Comparison of ENCODE assay signal across 26 cellular contexts in the genomic region with DNA sequence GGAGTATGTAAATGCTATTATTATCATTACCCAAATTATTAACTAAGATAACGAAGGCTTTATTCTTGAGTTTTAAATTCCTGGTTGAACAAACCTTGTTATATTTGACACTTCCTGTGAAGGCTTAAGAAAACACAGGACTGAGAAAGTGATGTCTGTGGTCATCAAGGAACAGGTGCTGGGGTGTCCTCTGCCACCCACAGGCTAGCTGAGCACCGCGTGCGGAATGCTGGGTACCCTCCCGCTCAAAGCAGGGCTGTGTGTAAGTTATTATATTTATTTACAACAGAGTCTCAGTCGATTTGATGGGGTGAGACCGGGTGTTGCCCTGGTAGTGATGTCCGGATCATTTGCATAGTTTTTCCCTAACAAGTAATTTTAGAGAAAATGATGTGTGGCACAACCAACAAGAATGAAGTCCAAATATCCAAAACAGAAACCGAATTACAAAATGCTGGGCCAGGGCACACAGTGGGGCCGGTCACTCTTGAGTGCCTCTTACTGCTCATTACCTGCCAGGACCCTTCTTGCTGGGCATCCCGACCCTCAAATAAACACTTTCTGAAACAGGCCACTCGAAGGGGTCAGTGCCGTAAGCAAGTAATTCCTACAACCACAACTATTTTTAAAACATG. TPM values are rescaled to one million over a fixed set of nuclear protein-coding genes. Genes with fewer than 3 reads are reported as not detected.
DNase-seq lines count a peak whose midpoint lies in the region; TF ChIP-seq lines count a peak whose summit lies in the region.
"Had no signal": no experiment of that assay in that cellular context is flagged by ENCODE, and none has a peak within 500 bp of the region (broad histone marks: within the 10 kb centered on the region; RNA-seq: fewer than 3 reads in every experiment).

No MANE protein-coding gene starts in this region.

- intact Hi-C loops in MCF 10A (cut with micrococcal nuclease) (no loop called here), mammary epithelial cell (cut with micrococcal nuclease) (no loop called here), stomach (cut with DNase I; ENCODE audit: low total_unique reads) (no loop called here)

- in situ Hi-C loops in mammary epithelial cell (cut with MboI; ENCODE audit: low sequenced_read_pairs in 2 of 2) = no loop called here

- TF ChIP-seq CTCF in MCF 10A (IDR thresholded peaks at IDR 0.05; ENCODE audit: unreplicated experiment) (no peak), mammary epithelial cell (conservative IDR thresholded peaks at IDR 0.05 in 1 of 2, IDR thresholded peaks at IDR 0.05 in 1 of 2; ENCODE audit: extremely low read depth in 1 of 2, insufficient read depth in 1 of 2, low read depth in 1 of 2, low read length in 2 of 2) (no peak), type B pancreatic cell (conservative IDR thresholded peaks at IDR 0.05) (no peak), stomach (IDR thresholded peaks at IDR 0.05) (no peak)

- TF ChIP-seq EP300 in stomach (IDR thresholded peaks at IDR 0.05) = no peak

- H3K4me3 ChIP-seq in mammary epithelial cell (replicated peaks in 1 of 3; ENCODE audit: insufficient read depth in 1 of 3, low read depth in 2 of 3, low read length in 3 of 3) = no peak overlapping the region
- no peak overlapping the region for H3K4me3 ChIP-seq in esophagus (ENCODE audit: low read depth in 1 of 2, low read length in 2 of 2)
- no peak overlapping the region for H3K4me3 ChIP-seq in stomach
- H3K4me3 ChIP-seq: BLaER1, HAP-1 had no signal

- no peaks in the 10 kb centered on the region for H3K36me3 Mint-ChIP-seq in MCF 10A (ENCODE audit: insufficient read depth, unreplicated experiment)
- peaks cover 4% of the 10 kb centered on the region for H3K36me3 Mint-ChIP-seq in type B pancreatic cell
- H3K36me3 Mint-ChIP-seq in activated naive CD4-positive, alpha-beta T cell treated with anti-CD3 and anti-CD28 coated beads, Interleukin-2, amount 10 ng/mL, durations not matched to agents 7 days and 5 days = no peaks in the 10 kb centered on the region

- no peaks in the 10 kb centered on the region for H3K79me2 ChIP-seq in mammary epithelial cell (ENCODE audit: insufficient read depth, low read length)

- no peak overlapping the region for H2AFZ ChIP-seq in mammary epithelial cell (ENCODE audit: low read depth, low read length)

- no peaks in the 10 kb centered on the region for H3K36me3 ChIP-seq in mammary epithelial cell (ENCODE audit: insufficient read depth, low read length)
- H3K36me3 ChIP-seq in esophagus (ENCODE audit: control insufficient read depth in 2 of 2, insufficient read depth in 2 of 2, low read length in 1 of 2) = no peaks in the 10 kb centered on the region
- no peaks in the 10 kb centered on the region for H3K36me3 ChIP-seq in stomach
- H3K36me3 ChIP-seq: BLaER1, HAP-1 had no signal

- H3K4me1 ChIP-seq in mammary epithelial cell (ENCODE audit: insufficient read depth, low read length) (no peaks in the 10 kb centered on the region), esophagus (ENCODE audit: control insufficient read depth in 2 of 2, insufficient read depth in 2 of 2, low read length in 1 of 2) (no peaks in the 10 kb centered on the region), stomach (no peaks in the 10 kb centered on the region)
- H3K4me1 ChIP-seq: BLaER1, HAP-1 had no signal

- dilution Hi-C loops in mammary epithelial cell (cut with HindIII; ENCODE audit: low sequenced_read_pairs) = no loop called here

- H3K27ac Mint-ChIP-seq in MCF 10A (ENCODE audit: low read depth, unreplicated experiment) = peak overlapping the region; percentile 70
- H3K27ac Mint-ChIP-seq in type B pancreatic cell = no peak overlapping the region
- H3K27ac Mint-ChIP-seq in activated naive CD4-positive, alpha-beta T cell treated with anti-CD3 and anti-CD28 coated beads, Interleukin-2, amount 10 ng/mL, durations not matched to agents 7 days and 5 days = no peak overlapping the region
- H3K27ac Mint-ChIP-seq: CD4-positive, alpha-beta T cell; HFFc6; IgD-negative memory B cell had no signal

- H3K9me3 ChIP-seq in mammary epithelial cell (replicated peaks; ENCODE audit: insufficient read depth, low read length) = peaks cover 2% of the 10 kb centered on the region
- peaks cover 0 to 2% of the 10 kb centered on the region in 2 donors for H3K9me3 ChIP-seq in esophagus (ENCODE audit: control insufficient read depth in 2 of 2, insufficient read depth in 1 of 2, low read depth in 1 of 2, low read length in 1 of 2)
- no peaks in the 10 kb centered on the region for H3K9me3 ChIP-seq in stomach
- H3K9me3 ChIP-seq: BLaER1, HAP-1 had no signal

- TF ChIP-seq POLR2A in stomach (IDR thresholded peaks at IDR 0.05) = no peak

- H3K4me2 ChIP-seq in mammary epithelial cell (ENCODE audit: insufficient read depth, low read depth, low read length) = no peak overlapping the region
- H3K4me2 ChIP-seq: BLaER1, KMS-11 had no signal

- no peaks in the 10 kb centered on the region for H3K4me1 Mint-ChIP-seq in MCF 10A (ENCODE audit: insufficient read depth, unreplicated experiment)
- peaks cover 12% of the 10 kb centered on the region for H3K4me1 Mint-ChIP-seq in type B pancreatic cell (ENCODE audit: unreplicated experiment)
- no peaks in the 10 kb centered on the region for H3K4me1 Mint-ChIP-seq in activated naive CD4-positive, alpha-beta T cell treated with anti-CD3 and anti-CD28 coated beads, Interleukin-2, amount 10 ng/mL, durations not matched to agents 7 days and 5 days

- H3K27me3 Mint-ChIP-seq in MCF 10A (ENCODE audit: insufficient read depth, unreplicated experiment) (no peaks in the 10 kb centered on the region), type B pancreatic cell (peaks cover 9% of the 10 kb centered on the region)
- H3K27me3 Mint-ChIP-seq in activated naive CD4-positive, alpha-beta T cell treated with anti-CD3 and anti-CD28 coated beads, Interleukin-2, amount 10 ng/mL, durations not matched to agents 7 days and 5 days = no peaks in the 10 kb centered on the region
- H3K27me3 Mint-ChIP-seq: CD4-positive, alpha-beta T cell had no signal

- BruUV-seq in MCF 10A (replicated peaks; lab: Mats Ljungman, UMichigan) (no TSS peak), mammary epithelial cell (replicated peaks; lab: Mats Ljungman, UMichigan) (no TSS peak)

- H3K27ac ChIP-seq in mammary epithelial cell (ENCODE audit: insufficient read depth, low read depth, low read length) (no peak overlapping the region), esophagus (ENCODE audit: low read depth in 2 of 2, low read length in 1 of 2) (peak overlapping the region; percentile 57 to 87), stomach (no peak overlapping the region)
- H3K27ac ChIP-seq: BLaER1, HL-60, KMS-11 had no signal

- WGBS in mammary epithelial cell (ENCODE audit: low coverage, missing lambda C conversion rate) = 61% methylated on average over 13 of the region's 13 CpGs
- WGBS in esophagus, 2 donors = 85 to 86% methylated on average over 13 of the region's 13 CpGs
- 87 to 92% (median 89%) methylated on average over 13 of the region's 13 CpGs for WGBS in stomach, 5 donors

- H3K4me3 Mint-ChIP-seq in MCF 10A (ENCODE audit: unreplicated experiment) (no peak overlapping the region), type B pancreatic cell (no peak overlapping the region)
- H3K4me3 Mint-ChIP-seq in activated naive CD4-positive, alpha-beta T cell treated with anti-CD3 and anti-CD28 coated beads, Interleukin-2, amount 10 ng/mL, durations not matched to agents 7 days and 5 days = no peak overlapping the region
- H3K4me3 Mint-ChIP-seq: CD4-positive, alpha-beta T cell; HFFc6 had no signal

- H3K9me3 Mint-ChIP-seq in MCF 10A (ENCODE audit: unreplicated experiment) (no peaks in the 10 kb centered on the region), type B pancreatic cell (no peaks in the 10 kb centered on the region)
- H3K9me3 Mint-ChIP-seq in activated naive CD4-positive, alpha-beta T cell treated with anti-CD3 and anti-CD28 coated beads, Interleukin-2, amount 10 ng/mL, durations not matched to agents 7 days and 5 days = no peaks in the 10 kb centered on the region
- H3K9me3 Mint-ChIP-seq: CD4-positive, alpha-beta T cell had no signal

- no peaks in the 10 kb centered on the region for H3K27me3 ChIP-seq in mammary epithelial cell (ENCODE audit: insufficient read depth, low read length)
- H3K27me3 ChIP-seq in esophagus (ENCODE audit: control insufficient read depth in 1 of 2, insufficient read depth in 2 of 2, low read length in 2 of 2) = no peaks in the 10 kb centered on the region
- peaks cover 0 to 4% (median 0%) of the 10 kb centered on the region in 3 donors for H3K27me3 ChIP-seq in stomach
- H3K27me3 ChIP-seq: BLaER1 had no signal

- H4K20me1 ChIP-seq in mammary epithelial cell (ENCODE audit: insufficient read depth, low read length) = no peaks in the 10 kb centered on the region
- H4K20me1 ChIP-seq: BLaER1 had no signal

- H3K9ac ChIP-seq in mammary epithelial cell (ENCODE audit: insufficient read depth, low read length) = no peak overlapping the region
- H3K9ac ChIP-seq: BLaER1, KMS-11 had no signal

- CTCF ChIA-PET in MCF 10A (lab: Yijun Ruan, JAX) (interaction anchor here (0.6 to 1.3 kb wide), 3 partner anchors 10 to 325 kb away, joined by 3 read pairs; no protein-coding TSS in a partner anchor), mammary epithelial cell (lab: Charles Lee; ENCODE audit: low non-redundant PET) (no interaction called here)
- CTCF ChIA-PET in activated naive CD4-positive, alpha-beta T cell treated with anti-CD3 and anti-CD28 coated beads, Interleukin-2, amount 10 ng/mL, durations not matched to agents 7 days and 5 days (lab: Charles Lee) = no interaction called here

- DNase-seq in MCF 10A (ENCODE audit: unreplicated experiment) (no peak), mammary epithelial cell (no peak), NCI-H526 treated with DMSO at 0.1 percent for 48 hours (lab: John Stamatoyannopoulos, UW) (peak; percentile 33), type B pancreatic cell (ENCODE audit: extremely low spot score, unreplicated experiment) (peak; percentile 42), stomach (no peak)
- DNase-seq in activated naive CD4-positive, alpha-beta T cell treated with anti-CD3 and anti-CD28 coated beads, Interleukin-2, amount 10 ng/mL, durations not matched to agents 7 days and 5 days = no peak
- DNase-seq in effector CD4-positive, alpha-beta T cell = no peak
- DNase-seq: CD4-positive, alpha-beta T cell; GOT3; HFFc6; MV-4-11; NCI-H1105; NCI-H1436 treated with DMSO at 0.1 percent for 48 hours; NCI-H187 treated with DMSO at 0.1 percent for 48 hours; NCI-H446; NCI-H524 treated with DMSO at 0.1 percent for 48 hours; NCI-H82; NK-92 treated with Interleukin-12 subunit alpha and Interleukin-12 subunit beta, amount 100 ng/mL, for 24 hours; Right ventricle myocardium superior; RPMI8226 had no signal

- POLR2A ChIA-PET in MCF 10A (lab: Yijun Ruan, JAX) = no interaction called here

RNA-seq across cellular contexts. Expression of a gene that starts 49.2 kb away (rescaled TPM):
- total RNA-seq in MCF 10A (2022) = 14.2 and 25.1 TPM in 2 replicates
- total RNA-seq in mammary epithelial cell = 10 to 100 TPM in 1 of 2 donors, 1 to 10 TPM in 1; 9.2 to 19.5 TPM
- polyA plus RNA-seq in mammary epithelial cell = 28.0 TPM
- 5.4 TPM for polyA minus RNA-seq in mammary epithelial cell
- 10 to 100 TPM; 20.5 to 21.6 TPM for polyA plus RNA-seq in esophagus
- 22.8 and 27.4 TPM in 2 replicates for total RNA-seq in type B pancreatic cell (ENCODE audit: low replicate concordance)
- 10 to 100 TPM in 3 of 5 donors, 1 to 10 TPM in 2; 1.4 to 20.7 (median 12.9) TPM for total RNA-seq in stomach
- polyA plus RNA-seq in stomach = 10 to 100 TPM; 12.6 to 31.1 (median 17.3) TPM

Comparison
In these comparisons a context has a peak if more than half of its experiments do, and no peak if none do; other contexts are left out.
1. DNase-seq: peak in NCI-H526 treated with DMSO at 0.1 percent for 48 hours (single experiment) and type B pancreatic cell (single experiment); none in MCF 10A (single experiment), mammary epithelial cell (single experiment), activated naive CD4-positive, alpha-beta T cell treated with anti-CD3 and anti-CD28 coated beads, Interleukin-2, amount 10 ng/mL, durations not matched to agents 7 days and 5 days (single experiment), stomach (single experiment) and effector CD4-positive, alpha-beta T cell (single experiment).
2. H3K27ac ChIP-seq: peak in esophagus (2 of 2); none in mammary epithelial cell (single experiment) and stomach (0 of 5).